10 cellular contexts compared by ENCODE assay signal in genomic region chr6:11618533-11618932, GRCh38.
DNase-seq lines count a peak whose midpoint lies in the region; ATAC-seq and TF ChIP-seq lines count a peak whose summit lies in the region.
"Had no signal": no experiment of that assay in that cellular context is flagged by ENCODE, and none has a peak within 500 bp of the region (broad histone marks: within the 10 kb centered on the region; RNA-seq: fewer than 3 reads in every experiment).

No MANE protein-coding gene starts in this region.

- peaks cover 4% of the 10 kb centered on the region for H3K4me1 Mint-ChIP-seq in neural crest cell

- TF ChIP-seq CTCF in neural crest cell (conservative IDR thresholded peaks at IDR 0.05) (peak; percentile 49), mucosa of descending colon (IDR thresholded peaks at IDR 0.05) (no peak)

- no peak overlapping the region for H3K27ac ChIP-seq in Karpas-422 (ENCODE audit: low read length)

- ATAC-seq in mucosa of descending colon, result no peak
- ATAC-seq: Right ventricle myocardium inferior had no signal

- H3K9me3 Mint-ChIP-seq in neural crest cell, result no peaks in the 10 kb centered on the region
- H3K9me3 Mint-ChIP-seq: activated T-cell treated with anti-CD3 and anti-CD28 coated beads, Interleukin-2, amount 50 U/mL, for 24 hours had no signal

- H3K27me3 ChIP-seq in Karpas-422 (ENCODE audit: low read length), result no peaks in the 10 kb centered on the region

- DNase-seq in DMS 273 (lab: John Stamatoyannopoulos, UW; ENCODE audit: unreplicated experiment) (peak; percentile 24), DMS 273 treated with DMSO at 0.1 percent for 48 hours (lab: John Stamatoyannopoulos, UW) (no peak), Karpas-422 (peak; percentile 76), astrocyte of the hippocampus (ENCODE audit: low read depth, low spot score) (peak; percentile 46), neural crest cell (ENCODE audit: low read depth, low spot score) (no peak), mucosa of descending colon (no peak), GF-D8 (lab: John Stamatoyannopoulos, UW) (no peak), NCI-H774 (lab: John Stamatoyannopoulos, UW) (no peak)
- DNase-seq: activated T-cell treated with anti-CD3 and anti-CD28 coated beads, Interleukin-2, amount 50 U/mL, for 24 hours had no signal

- no peak overlapping the region for H3K4me2 ChIP-seq in Karpas-422 (ENCODE audit: low read depth, low read length, poor library complexity, severe bottlenecking)

- H3K9me2 ChIP-seq in Karpas-422 (replicated peaks; ENCODE audit: insufficient read depth, low read length), result no peaks in the 10 kb centered on the region

- H3K36me3 ChIP-seq in Karpas-422 (ENCODE audit: insufficient read depth, low read length) (no peaks in the 10 kb centered on the region), mucosa of descending colon (ENCODE audit: low read depth) (no peaks in the 10 kb centered on the region)

- no peaks in the 10 kb centered on the region for H4K20me1 ChIP-seq in Karpas-422 (ENCODE audit: insufficient read depth, low read depth, low read length)

- no peaks in the 10 kb centered on the region for H3K36me3 Mint-ChIP-seq in neural crest cell (ENCODE audit: low read depth)

- H2AFZ ChIP-seq in Karpas-422 (ENCODE audit: low read length), result no peak overlapping the region

- no peaks in the 10 kb centered on the region for H3K27me3 Mint-ChIP-seq in neural crest cell (ENCODE audit: low read depth)
- H3K27me3 Mint-ChIP-seq: activated T-cell treated with anti-CD3 and anti-CD28 coated beads, Interleukin-2, amount 50 U/mL, for 24 hours had no signal

- H3K27ac Mint-ChIP-seq in neural crest cell (ENCODE audit: unreplicated experiment), result no peak overlapping the region
- H3K27ac Mint-ChIP-seq: activated T-cell treated with anti-CD3 and anti-CD28 coated beads, Interleukin-2, amount 50 U/mL, for 24 hours had no signal

- peaks cover 19% of the 10 kb centered on the region for H3K4me1 ChIP-seq in Karpas-422 (ENCODE audit: low read length)
- no peaks in the 10 kb centered on the region for H3K4me1 ChIP-seq in mucosa of descending colon (ENCODE audit: low read depth)

- no peak overlapping the region for H3K4me3 Mint-ChIP-seq in neural crest cell
- H3K4me3 Mint-ChIP-seq: activated T-cell treated with anti-CD3 and anti-CD28 coated beads, Interleukin-2, amount 50 U/mL, for 24 hours had no signal

- no peak overlapping the region for H3K9ac ChIP-seq in Karpas-422 (ENCODE audit: low read length)

- H3K9me3 ChIP-seq in Karpas-422 (ENCODE audit: low read length), result no peaks in the 10 kb centered on the region
- no peaks in the 10 kb centered on the region for H3K9me3 ChIP-seq in mucosa of descending colon

- H3K4me3 ChIP-seq in Karpas-422 (ENCODE audit: low read length) (no peak overlapping the region), mucosa of descending colon (no peak overlapping the region)

- H3K79me2 ChIP-seq in Karpas-422 (ENCODE audit: low read length), result no peaks in the 10 kb centered on the region

- intact Hi-C loops in mucosa of descending colon (cut with DNase I, micrococcal nuclease), result no loop called here

Comparison
In these comparisons a context has a peak if more than half of its experiments do, and no peak if none do; other contexts are left out.
1. DNase-seq: peak in DMS 273 (single experiment), Karpas-422 (single experiment) and astrocyte of the hippocampus (single experiment); none in DMS 273 treated with DMSO at 0.1 percent for 48 hours (single experiment), neural crest cell (single experiment), mucosa of descending colon (0 of 3), GF-D8 (single experiment) and NCI-H774 (single experiment).